In the genomic region with DNA sequence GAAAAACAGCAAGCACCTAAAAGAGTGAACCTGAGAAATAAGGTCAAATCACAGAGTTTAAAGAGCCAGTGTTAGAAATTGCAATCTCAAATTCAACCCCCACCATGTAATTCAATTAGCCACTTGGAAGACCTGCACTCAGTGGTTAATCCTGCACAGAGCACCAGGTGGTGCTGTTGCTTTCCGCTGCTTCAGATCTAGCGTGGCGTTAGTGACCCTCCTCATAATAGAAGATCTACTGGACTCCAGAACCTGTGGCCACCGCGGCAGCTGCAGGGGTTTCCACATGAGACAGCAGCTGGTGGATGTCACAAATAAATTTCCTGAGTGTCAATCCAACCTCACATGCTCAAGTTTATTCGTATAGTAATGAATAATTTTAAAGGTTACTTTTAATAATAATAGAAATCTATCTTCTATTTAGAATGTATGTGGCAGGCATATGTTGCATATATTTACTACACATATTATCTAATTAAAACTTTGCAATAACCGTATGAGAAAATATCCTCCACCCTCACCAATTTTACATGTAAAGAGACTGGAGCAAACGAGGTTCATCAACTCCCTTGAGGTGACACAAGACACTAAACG, we compare ENCODE assay signal across 8 cellular contexts.
DNase-seq lines count a peak whose midpoint lies in the region; ATAC-seq and TF ChIP-seq lines count a peak whose summit lies in the region.

No MANE protein-coding gene starts in this region.

- H3K4me1 Mint-ChIP-seq in CD8-positive, alpha-beta memory T cell: peaks cover 0 to 8% (median 8%) of the 10 kb centered on the region in 3 donors
- no peaks in the 10 kb centered on the region for H3K4me1 Mint-ChIP-seq in activated CD4-positive, alpha-beta memory T cell treated with anti-CD3 and anti-CD28 coated beads, Interleukin-2, amount 10 ng/mL, durations not matched to agents 7 days and 5 days
- H3K4me1 Mint-ChIP-seq in osteocyte (ENCODE audit: unreplicated experiment): no peaks in the 10 kb centered on the region

- H3K9me3 ChIP-seq in CD8-positive, alpha-beta memory T cell (ENCODE audit: low read length): no peaks in the 10 kb centered on the region

- TF ChIP-seq CTCF in foreskin keratinocyte (conservative IDR thresholded peaks at IDR 0.05) (peak; percentile 83), osteocyte (IDR thresholded peaks at IDR 0.05) (peak; percentile 80)

- DNase-seq in CD8-positive, alpha-beta memory T cell: peak in 4 of 5 donors; percentile 26 to 66 (median 29)
- DNase-seq in NCI-H146 treated with DMSO at 0.1 percent for 48 hours (lab: John Stamatoyannopoulos, UW; ENCODE audit: unreplicated experiment) (peak; percentile 54), foreskin keratinocyte (peak; percentile 9 to 35), osteocyte (ENCODE audit: extremely low spot score, unreplicated experiment) (no peak), GM19238 (ENCODE audit: insufficient read length, low spot score) (no peak)
- peak; percentile 37 for DNase-seq in activated CD4-positive, alpha-beta memory T cell treated with anti-CD3 and anti-CD28 coated beads, Interleukin-2, amount 10 ng/mL, durations not matched to agents 7 days and 5 days

- H3K4me1 ChIP-seq in CD8-positive, alpha-beta memory T cell (ENCODE audit: insufficient read depth, low read length): no peaks in the 10 kb centered on the region
- no peaks in the 10 kb centered on the region for H3K4me1 ChIP-seq in foreskin keratinocyte

- H3K27ac ChIP-seq in CD8-positive, alpha-beta memory T cell (ENCODE audit: low read depth, low read length): no peak overlapping the region
- no peak overlapping the region for H3K27ac ChIP-seq in foreskin keratinocyte

- no peak overlapping the region for H3K4me3 ChIP-seq in CD8-positive, alpha-beta memory T cell (ENCODE audit: low read length)

- ATAC-seq in GM18520 (IDR thresholded peaks at IDR 0.05; ENCODE audit: unreplicated experiment): peak; percentile 82
- peak; percentile 94 for ATAC-seq in HG02938 (IDR thresholded peaks at IDR 0.05; ENCODE audit: unreplicated experiment)
- ATAC-seq in foreskin keratinocyte: peak; percentile 94

- H3K27ac Mint-ChIP-seq in CD8-positive, alpha-beta memory T cell: peak overlapping the region in 1 of 8 donors; percentile 24
- H3K27ac Mint-ChIP-seq in activated CD4-positive, alpha-beta memory T cell treated with anti-CD3 and anti-CD28 coated beads, Interleukin-2, amount 10 ng/mL, durations not matched to agents 7 days and 5 days: no peak overlapping the region
- H3K27ac Mint-ChIP-seq in osteocyte (ENCODE audit: unreplicated experiment): no peak overlapping the region

- POLR2A ChIA-PET in CD8-positive, alpha-beta memory T cell (lab: Charles Lee): no interaction called here
- POLR2A ChIA-PET in activated CD4-positive, alpha-beta memory T cell treated with anti-CD3 and anti-CD28 coated beads, Interleukin-2, amount 10 ng/mL, durations not matched to agents 7 days and 5 days (lab: Charles Lee): no interaction called here

- H3K27me3 Mint-ChIP-seq in CD8-positive, alpha-beta memory T cell: no peaks in the 10 kb centered on the region
- peaks cover 3% of the 10 kb centered on the region for H3K27me3 Mint-ChIP-seq in activated CD4-positive, alpha-beta memory T cell treated with anti-CD3 and anti-CD28 coated beads, Interleukin-2, amount 10 ng/mL, durations not matched to agents 7 days and 5 days
- H3K27me3 Mint-ChIP-seq in osteocyte (ENCODE audit: unreplicated experiment): peaks cover 12% of the 10 kb centered on the region

- no peak overlapping the region for H3K4me3 Mint-ChIP-seq in CD8-positive, alpha-beta memory T cell
- no peak overlapping the region for H3K4me3 Mint-ChIP-seq in activated CD4-positive, alpha-beta memory T cell treated with anti-CD3 and anti-CD28 coated beads, Interleukin-2, amount 10 ng/mL, durations not matched to agents 7 days and 5 days
- no peak overlapping the region for H3K4me3 Mint-ChIP-seq in osteocyte (ENCODE audit: unreplicated experiment)

- peaks cover 2 to 12% (median 3%) of the 10 kb centered on the region in 3 donors for H3K36me3 Mint-ChIP-seq in CD8-positive, alpha-beta memory T cell
- H3K36me3 Mint-ChIP-seq in activated CD4-positive, alpha-beta memory T cell treated with anti-CD3 and anti-CD28 coated beads, Interleukin-2, amount 10 ng/mL, durations not matched to agents 7 days and 5 days (ENCODE audit: low read depth): no peaks in the 10 kb centered on the region
- H3K36me3 Mint-ChIP-seq in osteocyte (ENCODE audit: unreplicated experiment): no peaks in the 10 kb centered on the region

- H3K9me3 Mint-ChIP-seq in CD8-positive, alpha-beta memory T cell: peaks cover 9 to 17% (median 13%) of the 10 kb centered on the region in 5 donors
- peaks cover 5% of the 10 kb centered on the region for H3K9me3 Mint-ChIP-seq in activated CD4-positive, alpha-beta memory T cell treated with anti-CD3 and anti-CD28 coated beads, Interleukin-2, amount 10 ng/mL, durations not matched to agents 7 days and 5 days
- H3K9me3 Mint-ChIP-seq in osteocyte (ENCODE audit: unreplicated experiment): peaks cover 12% of the 10 kb centered on the region

- CTCF ChIA-PET in CD8-positive, alpha-beta memory T cell (lab: Charles Lee): interaction anchor here (0.9 to 3.6 kb wide), 8 partner anchors 11 to 107 kb away, joined by 3 to 30 read pairs (median 4); no protein-coding TSS in a partner anchor
- CTCF ChIA-PET in activated CD4-positive, alpha-beta memory T cell treated with anti-CD3 and anti-CD28 coated beads, Interleukin-2, amount 10 ng/mL, durations not matched to agents 7 days and 5 days (lab: Charles Lee): interaction anchor here (1.3 to 3.5 kb wide), 4 partner anchors 90 to 119 kb away, joined by 3 to 17 read pairs (median 4); no protein-coding TSS in a partner anchor

- no peaks in the 10 kb centered on the region for H3K36me3 ChIP-seq in CD8-positive, alpha-beta memory T cell (ENCODE audit: insufficient read depth, low read length)

- no peaks in the 10 kb centered on the region for H3K27me3 ChIP-seq in CD8-positive, alpha-beta memory T cell (ENCODE audit: insufficient read depth, low read length, poor library complexity, severe bottlenecking)
- peaks cover 3% of the 10 kb centered on the region for H3K27me3 ChIP-seq in foreskin keratinocyte

Comparison
In these comparisons a context has a peak if more than half of its experiments do, and no peak if none do; other contexts are left out.
1. DNase-seq: peak in CD8-positive, alpha-beta memory T cell (4 of 5), NCI-H146 treated with DMSO at 0.1 percent for 48 hours (single experiment), activated CD4-positive, alpha-beta memory T cell treated with anti-CD3 and anti-CD28 coated beads, Interleukin-2, amount 10 ng/mL, durations not matched to agents 7 days and 5 days (single experiment) and foreskin keratinocyte (2 of 2); none in osteocyte (single experiment) and GM19238 (single experiment).
2. Peak in every context shown above with its lines, with median percentiles within 50 percentile points of each other: ATAC-seq.